ENCODE assay signal across 14 cellular contexts in the genomic region with DNA sequence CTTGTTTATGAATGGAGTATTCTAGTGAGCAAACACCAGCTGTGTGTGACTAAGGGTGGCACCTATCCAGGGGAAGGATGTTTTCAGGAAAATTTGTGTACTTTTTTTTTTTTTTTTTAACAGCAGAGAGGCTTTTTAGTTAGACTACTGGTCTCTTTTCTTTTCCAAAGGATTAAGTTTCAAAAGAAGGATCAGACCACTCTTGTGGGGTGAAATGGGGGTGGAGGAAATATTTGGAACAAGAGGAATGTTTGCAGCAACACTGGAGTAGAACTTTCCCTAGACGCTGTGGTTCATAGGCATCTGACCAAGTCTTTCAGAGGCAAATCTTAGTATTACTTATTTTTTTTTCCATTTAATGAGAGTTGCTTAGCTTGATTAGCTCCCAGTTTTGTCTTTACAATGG. TPM values are rescaled to one million over a fixed set of nuclear protein-coding genes. Genes with fewer than 3 reads are reported as not detected.
DNase-seq lines count a peak whose midpoint lies in the region; ATAC-seq and TF ChIP-seq lines count a peak whose summit lies in the region.
"Had no signal": no experiment of that assay in that cellular context is flagged by ENCODE, and none has a peak within 500 bp of the region (broad histone marks: within the 10 kb centered on the region; RNA-seq: fewer than 3 reads in every experiment).

No MANE protein-coding gene starts in this region.

- ATAC-seq in left cardiac atrium = peak; percentile 56 to 72
- ATAC-seq in GM19463 (IDR thresholded peaks at IDR 0.05; ENCODE audit: unreplicated experiment) = no peak
- ATAC-seq in GM19397 (IDR thresholded peaks at IDR 0.05; ENCODE audit: unreplicated experiment) = no peak
- ATAC-seq in GM23338 = no peak

- no peaks in the 10 kb centered on the region for H3K9me2 ChIP-seq in GM23338 (ENCODE audit: insufficient read depth)

- no peaks in the 10 kb centered on the region for H3F3A ChIP-seq in GM23338 (replicated peaks; ENCODE audit: low read depth)

- H3K79me2 ChIP-seq in GM23338 (replicated peaks; ENCODE audit: insufficient read depth) = no peaks in the 10 kb centered on the region

- H3K36me3 ChIP-seq in GM23338 (ENCODE audit: insufficient read depth) = no peaks in the 10 kb centered on the region

- no peak overlapping the region for H2AFZ ChIP-seq in GM23338

- peak overlapping the region in 3 of 5 experiments; percentile 40 to 80 (median 52) for H3K27ac Mint-ChIP-seq in brain
- H3K27ac Mint-ChIP-seq in GM23338 = no peak overlapping the region; the same call in 1 of the 2 replicates
- H3K27ac Mint-ChIP-seq: CD4-positive, CD25-positive, alpha-beta regulatory T cell; HFFc6; stimulated activated naive CD8-positive, alpha-beta T cell treated with anti-CD3 and anti-CD28 coated beads, Interleukin-15, Interleukin-2, amounts not matched to agents 100 ng/mL and 50 ng/mL, for 24 hours had no signal

- H3K4me3 Mint-ChIP-seq in brain = no peak overlapping the region
- H3K4me3 Mint-ChIP-seq in GM23338 = no peak overlapping the region
- H3K4me3 Mint-ChIP-seq: CD4-positive, CD25-positive, alpha-beta regulatory T cell; HFFc6; stimulated activated naive CD8-positive, alpha-beta T cell treated with anti-CD3 and anti-CD28 coated beads, Interleukin-15, Interleukin-2, amounts not matched to agents 100 ng/mL and 50 ng/mL, for 24 hours had no signal

- H3K4me3 ChIP-seq in skeletal muscle cell (ENCODE audit: low read depth, low read length) (no peak overlapping the region), GM23338 (no peak overlapping the region)

- no peaks in the 10 kb centered on the region for H3K27me3 Mint-ChIP-seq in brain
- no peaks in the 10 kb centered on the region for H3K27me3 Mint-ChIP-seq in GM23338 (ENCODE audit: insufficient read depth, low read depth, poor library complexity)
- H3K27me3 Mint-ChIP-seq: CD4-positive, CD25-positive, alpha-beta regulatory T cell; stimulated activated naive CD8-positive, alpha-beta T cell treated with anti-CD3 and anti-CD28 coated beads, Interleukin-15, Interleukin-2, amounts not matched to agents 100 ng/mL and 50 ng/mL, for 24 hours had no signal

- intact Hi-C loops in left cardiac atrium (cut with DNase I) = no loop called here

- H3K4me1 Mint-ChIP-seq in brain (peaks cover 52% of the 10 kb centered on the region), GM23338 (no peaks in the 10 kb centered on the region; the same call in 2 of the 3 replicates)

- H3K9me3 Mint-ChIP-seq in brain = no peaks in the 10 kb centered on the region
- H3K9me3 Mint-ChIP-seq in GM23338 = no peaks in the 10 kb centered on the region
- H3K9me3 Mint-ChIP-seq: HFFc6; stimulated activated naive CD8-positive, alpha-beta T cell treated with anti-CD3 and anti-CD28 coated beads, Interleukin-15, Interleukin-2, amounts not matched to agents 100 ng/mL and 50 ng/mL, for 24 hours had no signal

- DNase-seq in HCEC 1CT = peak; percentile 47
- DNase-seq in left cardiac atrium = no peak
- DNase-seq in skeletal muscle cell (ENCODE audit: low read depth) = peak; percentile 39
- no peak for DNase-seq in stimulated activated CD4-positive, alpha-beta T cell treated with anti-CD3 and anti-CD28 coated beads, Interleukin-2, amount 100 ng/mL, for 48 hours
- no peak for DNase-seq in GM23338 (ENCODE audit: low spot score)
- DNase-seq: CD4-positive, CD25-positive, alpha-beta regulatory T cell; HFFc6; NCI-H1105; NCI-H524 treated with DMSO at 0.1 percent for 48 hours; T-helper 2 cell had no signal

- H3K27ac ChIP-seq in GM23338 (ENCODE audit: low read depth) = no peak overlapping the region

- TF ChIP-seq CTCF in brain (conservative IDR thresholded peaks at IDR 0.05) = no peak
- no peak for TF ChIP-seq CTCF in GM23338 (conservative IDR thresholded peaks at IDR 0.05; ENCODE audit: low read depth in 2 of 2)

- H3K36me3 Mint-ChIP-seq in brain = peaks cover 13% of the 10 kb centered on the region
- H3K36me3 Mint-ChIP-seq in GM23338 (ENCODE audit: low read depth) = no peaks in the 10 kb centered on the region

- H3K4me1 ChIP-seq in GM23338 (ENCODE audit: insufficient read depth) = no peaks in the 10 kb centered on the region

- no peak overlapping the region for H3K4me2 ChIP-seq in GM23338

- H4K20me1 ChIP-seq in GM23338 (replicated peaks; ENCODE audit: insufficient read depth) = no peaks in the 10 kb centered on the region

- H3K27me3 ChIP-seq in GM23338 (ENCODE audit: insufficient read depth) = no peaks in the 10 kb centered on the region

TF ChIP-seq in GM23338, 12 proteins besides CTCF, POLR2A, EP300 and RAD21 (continues in another document):
- TF ChIP-seq, protein P1, sequence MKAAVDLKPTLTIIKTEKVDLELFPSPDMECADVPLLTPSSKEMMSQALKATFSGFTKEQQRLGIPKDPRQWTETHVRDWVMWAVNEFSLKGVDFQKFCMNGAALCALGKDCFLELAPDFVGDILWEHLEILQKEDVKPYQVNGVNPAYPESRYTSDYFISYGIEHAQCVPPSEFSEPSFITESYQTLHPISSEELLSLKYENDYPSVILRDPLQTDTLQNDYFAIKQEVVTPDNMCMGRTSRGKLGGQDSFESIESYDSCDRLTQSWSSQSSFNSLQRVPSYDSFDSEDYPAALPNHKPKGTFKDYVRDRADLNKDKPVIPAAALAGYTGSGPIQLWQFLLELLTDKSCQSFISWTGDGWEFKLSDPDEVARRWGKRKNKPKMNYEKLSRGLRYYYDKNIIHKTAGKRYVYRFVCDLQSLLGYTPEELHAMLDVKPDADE (IDR thresholded peaks at IDR 0.05) = no peak
- TF ChIP-seq CREB1 (CRISPR knock-in tag; IDR thresholded peaks at IDR 0.05; ENCODE audit: low read depth) (no peak), ZNF331 (CRISPR knock-in tag; IDR thresholded peaks at IDR 0.05; ENCODE audit: low read depth) (no peak), EZH2 (IDR thresholded peaks at IDR 0.05; ENCODE audit: low read depth, unreplicated experiment) (no peak), NANOG (IDR thresholded peaks at IDR 0.05; ENCODE audit: borderline replicate concordance) (no peak), STAT1 (IDR thresholded peaks at IDR 0.05; ENCODE audit: unreplicated experiment) (no peak), POLR2AphosphoS5 (IDR thresholded peaks at IDR 0.05; ENCODE audit: low read depth) (no peak), EZH2phosphoT487 (IDR thresholded peaks at IDR 0.05; ENCODE audit: unreplicated experiment) (no peak), ZNF462 (CRISPR knock-in tag; IDR thresholded peaks at IDR 0.05) (no peak)

RNA-seq across cellular contexts. Expression of gene NUBPL, which starts 21.1 kb away (rescaled TPM):
- polyA plus RNA-seq in brain (ENCODE audit: insufficient read depth, low read depth, low replicate concordance) = 5.3 TPM
- total RNA-seq in left cardiac atrium = 10 to 100 TPM; 18.5 to 19.5 TPM
- 20.7 and 21.4 TPM in 2 replicates for total RNA-seq in GM23338 (2014; rRNA removed; shearing (Covaris generic))
- 6.0 and 6.1 TPM in 2 replicates for polyA plus RNA-seq in GM23338 (2016; fragmentation: Nextera tagmentation; extraction: Ambion mirVana)

Comparison
In these comparisons a context has a peak if more than half of its experiments do, and no peak if none do; other contexts are left out.
1. DNase-seq: peak in HCEC 1CT (single experiment) and skeletal muscle cell (single experiment); none in left cardiac atrium (single experiment), stimulated activated CD4-positive, alpha-beta T cell treated with anti-CD3 and anti-CD28 coated beads, Interleukin-2, amount 100 ng/mL, for 48 hours (0 of 2) and GM23338 (single experiment).
2. ATAC-seq: peak in left cardiac atrium (2 of 2); none in GM19463 (single experiment), GM19397 (single experiment) and GM23338 (single experiment).